In the genomic region with DNA sequence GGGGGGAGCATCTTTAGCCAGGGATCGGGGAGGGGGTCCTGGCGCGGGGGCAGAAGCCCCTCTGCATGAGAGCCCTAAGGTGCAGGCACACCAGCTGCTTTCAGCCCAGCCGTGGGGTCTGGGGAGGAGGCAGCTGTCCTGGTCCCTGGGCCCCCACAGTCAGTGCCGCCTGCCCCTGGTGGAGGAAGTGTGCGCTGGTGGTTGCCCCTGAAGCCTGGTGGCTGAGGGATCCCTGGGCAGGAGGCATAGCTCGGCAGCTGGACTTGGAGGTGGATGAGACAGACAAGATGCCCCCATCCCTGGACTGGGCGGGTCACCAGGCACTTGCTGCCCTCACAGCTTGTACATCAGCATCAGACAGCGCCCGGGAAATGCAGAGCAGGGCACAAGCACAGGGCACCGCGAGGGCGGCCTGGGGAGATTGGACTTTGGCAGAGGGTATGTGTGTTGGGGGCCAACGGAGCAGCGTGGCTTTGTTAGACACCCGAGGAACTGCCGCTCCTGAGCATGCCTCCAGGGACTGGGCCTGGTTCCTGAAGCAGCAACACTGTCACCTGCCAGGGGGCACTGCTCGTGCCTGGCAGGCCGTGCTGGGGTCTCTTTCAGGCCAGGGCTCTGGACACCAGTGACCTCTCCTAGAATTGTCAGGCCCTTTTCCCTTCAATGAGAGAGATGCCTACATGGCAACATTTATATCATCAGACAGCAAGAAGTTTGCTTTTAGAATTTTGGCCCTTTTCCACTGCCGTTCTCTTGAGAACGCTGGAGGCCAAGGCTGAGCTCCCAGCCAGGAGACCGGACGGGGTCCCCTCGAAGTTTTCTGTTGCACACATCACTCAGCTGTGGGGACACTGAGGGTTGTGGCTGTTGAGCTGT, we compare ENCODE assay signal across 3 cellular contexts.
TF ChIP-seq lines count a peak whose summit lies in the region.

No MANE protein-coding gene starts in this region.

TF ChIP-seq in SK-N-SH treated with all-trans-retinoic acid at 6 μM for 48 hours, 23 proteins besides CTCF, POLR2A, EP300 and RAD21 (continues in another document):
- TF ChIP-seq ISL1 (CRISPR knock-in tag; IDR thresholded peaks at IDR 0.05): no peak
- TF ChIP-seq OSR1 (CRISPR knock-in tag; IDR thresholded peaks at IDR 0.05): no peak
- TF ChIP-seq, protein P1, sequence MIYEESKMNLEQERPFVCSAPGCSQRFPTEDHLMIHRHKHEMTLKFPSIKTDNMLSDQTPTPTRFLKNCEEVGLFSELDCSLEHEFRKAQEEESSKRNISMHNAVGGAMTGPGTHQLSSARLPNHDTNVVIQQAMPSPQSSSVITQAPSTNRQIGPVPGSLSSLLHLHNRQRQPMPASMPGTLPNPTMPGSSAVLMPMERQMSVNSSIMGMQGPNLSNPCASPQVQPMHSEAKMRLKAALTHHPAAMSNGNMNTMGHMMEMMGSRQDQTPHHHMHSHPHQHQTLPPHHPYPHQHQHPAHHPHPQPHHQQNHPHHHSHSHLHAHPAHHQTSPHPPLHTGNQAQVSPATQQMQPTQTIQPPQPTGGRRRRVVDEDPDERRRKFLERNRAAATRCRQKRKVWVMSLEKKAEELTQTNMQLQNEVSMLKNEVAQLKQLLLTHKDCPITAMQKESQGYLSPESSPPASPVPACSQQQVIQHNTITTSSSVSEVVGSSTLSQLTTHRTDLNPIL (CRISPR knock-in tag; IDR thresholded peaks at IDR 0.05; ENCODE audit: low read depth): no peak
- TF ChIP-seq ARNTL (CRISPR knock-in tag; IDR thresholded peaks at IDR 0.05; ENCODE audit: borderline replicate concordance, low read depth): no peak
- TF ChIP-seq, protein P2, sequence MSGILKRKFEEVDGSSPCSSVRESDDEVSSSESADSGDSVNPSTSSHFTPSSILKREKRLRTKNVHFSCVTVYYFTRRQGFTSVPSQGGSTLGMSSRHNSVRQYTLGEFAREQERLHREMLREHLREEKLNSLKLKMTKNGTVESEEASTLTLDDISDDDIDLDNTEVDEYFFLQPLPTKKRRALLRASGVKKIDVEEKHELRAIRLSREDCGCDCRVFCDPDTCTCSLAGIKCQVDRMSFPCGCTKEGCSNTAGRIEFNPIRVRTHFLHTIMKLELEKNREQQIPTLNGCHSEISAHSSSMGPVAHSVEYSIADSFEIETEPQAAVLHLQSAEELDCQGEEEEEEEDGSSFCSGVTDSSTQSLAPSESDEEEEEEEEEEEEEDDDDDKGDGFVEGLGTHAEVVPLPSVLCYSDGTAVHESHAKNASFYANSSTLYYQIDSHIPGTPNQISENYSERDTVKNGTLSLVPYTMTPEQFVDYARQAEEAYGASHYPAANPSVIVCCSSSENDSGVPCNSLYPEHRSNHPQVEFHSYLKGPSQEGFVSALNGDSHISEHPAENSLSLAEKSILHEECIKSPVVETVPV (CRISPR knock-in tag; IDR thresholded peaks at IDR 0.05): no peak
- TF ChIP-seq SNAI2 (CRISPR knock-in tag; IDR thresholded peaks at IDR 0.05): no peak
- TF ChIP-seq CSDC2 (CRISPR knock-in tag; IDR thresholded peaks at IDR 0.05): no peak
- no peak for TF ChIP-seq PPARA (CRISPR knock-in tag; IDR thresholded peaks at IDR 0.05; ENCODE audit: borderline replicate concordance)
- TF ChIP-seq TCF4 (CRISPR knock-in tag; IDR thresholded peaks at IDR 0.05; ENCODE audit: borderline replicate concordance): no peak
- TF ChIP-seq, protein P3, sequence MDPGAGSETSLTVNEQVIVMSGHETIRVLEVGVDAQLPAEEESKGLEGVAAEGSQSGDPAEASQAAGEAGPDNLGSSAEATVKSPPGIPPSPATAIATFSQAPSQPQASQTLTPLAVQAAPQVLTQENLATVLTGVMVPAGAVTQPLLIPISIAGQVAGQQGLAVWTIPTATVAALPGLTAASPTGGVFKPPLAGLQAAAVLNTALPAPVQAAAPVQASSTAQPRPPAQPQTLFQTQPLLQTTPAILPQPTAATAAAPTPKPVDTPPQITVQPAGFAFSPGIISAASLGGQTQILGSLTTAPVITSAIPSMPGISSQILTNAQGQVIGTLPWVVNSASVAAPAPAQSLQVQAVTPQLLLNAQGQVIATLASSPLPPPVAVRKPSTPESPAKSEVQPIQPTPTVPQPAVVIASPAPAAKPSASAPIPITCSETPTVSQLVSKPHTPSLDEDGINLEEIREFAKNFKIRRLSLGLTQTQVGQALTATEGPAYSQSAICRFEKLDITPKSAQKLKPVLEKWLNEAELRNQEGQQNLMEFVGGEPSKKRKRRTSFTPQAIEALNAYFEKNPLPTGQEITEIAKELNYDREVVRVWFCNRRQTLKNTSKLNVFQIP (CRISPR knock-in tag; IDR thresholded peaks at IDR 0.05; ENCODE audit: borderline replicate concordance, low read depth): no peak
- TF ChIP-seq ZFP3 (CRISPR knock-in tag; IDR thresholded peaks at IDR 0.05): no peak
- TF ChIP-seq BACH2 (CRISPR knock-in tag; IDR thresholded peaks at IDR 0.05; ENCODE audit: borderline replicate concordance): no peak
- no peak for TF ChIP-seq ESRRG (CRISPR knock-in tag; IDR thresholded peaks at IDR 0.05)
- TF ChIP-seq GLIS3 (CRISPR knock-in tag; IDR thresholded peaks at IDR 0.05): no peak
- TF ChIP-seq ZC3H10 (CRISPR knock-in tag; IDR thresholded peaks at IDR 0.05): no peak

TF ChIP-seq in SK-N-SH, 30 proteins besides CTCF, POLR2A, EP300 and RAD21 (continues in another document):
- TF ChIP-seq GABPA (IDR thresholded peaks at IDR 0.05; ENCODE audit: low read depth): no peak
- TF ChIP-seq, protein P4, sequence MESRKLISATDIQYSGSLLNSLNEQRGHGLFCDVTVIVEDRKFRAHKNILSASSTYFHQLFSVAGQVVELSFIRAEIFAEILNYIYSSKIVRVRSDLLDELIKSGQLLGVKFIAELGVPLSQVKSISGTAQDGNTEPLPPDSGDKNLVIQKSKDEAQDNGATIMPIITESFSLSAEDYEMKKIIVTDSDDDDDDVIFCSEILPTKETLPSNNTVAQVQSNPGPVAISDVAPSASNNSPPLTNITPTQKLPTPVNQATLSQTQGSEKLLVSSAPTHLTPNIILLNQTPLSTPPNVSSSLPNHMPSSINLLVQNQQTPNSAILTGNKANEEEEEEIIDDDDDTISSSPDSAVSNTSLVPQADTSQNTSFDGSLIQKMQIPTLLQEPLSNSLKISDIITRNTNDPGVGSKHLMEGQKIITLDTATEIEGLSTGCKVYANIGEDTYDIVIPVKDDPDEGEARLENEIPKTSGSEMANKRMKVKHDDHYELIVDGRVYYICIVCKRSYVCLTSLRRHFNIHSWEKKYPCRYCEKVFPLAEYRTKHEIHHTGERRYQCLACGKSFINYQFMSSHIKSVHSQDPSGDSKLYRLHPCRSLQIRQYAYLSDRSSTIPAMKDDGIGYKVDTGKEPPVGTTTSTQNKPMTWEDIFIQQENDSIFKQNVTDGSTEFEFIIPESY (IDR thresholded peaks at IDR 0.05; ENCODE audit: borderline replicate concordance, low read depth): no peak
- TF ChIP-seq, protein P5, sequence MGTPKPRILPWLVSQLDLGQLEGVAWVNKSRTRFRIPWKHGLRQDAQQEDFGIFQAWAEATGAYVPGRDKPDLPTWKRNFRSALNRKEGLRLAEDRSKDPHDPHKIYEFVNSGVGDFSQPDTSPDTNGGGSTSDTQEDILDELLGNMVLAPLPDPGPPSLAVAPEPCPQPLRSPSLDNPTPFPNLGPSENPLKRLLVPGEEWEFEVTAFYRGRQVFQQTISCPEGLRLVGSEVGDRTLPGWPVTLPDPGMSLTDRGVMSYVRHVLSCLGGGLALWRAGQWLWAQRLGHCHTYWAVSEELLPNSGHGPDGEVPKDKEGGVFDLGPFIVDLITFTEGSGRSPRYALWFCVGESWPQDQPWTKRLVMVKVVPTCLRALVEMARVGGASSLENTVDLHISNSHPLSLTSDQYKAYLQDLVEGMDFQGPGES (IDR thresholded peaks at IDR 0.05; ENCODE audit: low read depth, low read length): no peak
- no peak for TF ChIP-seq FOSL2 (IDR thresholded peaks at IDR 0.05; ENCODE audit: borderline replicate concordance, low read depth)
- TF ChIP-seq, protein P6, sequence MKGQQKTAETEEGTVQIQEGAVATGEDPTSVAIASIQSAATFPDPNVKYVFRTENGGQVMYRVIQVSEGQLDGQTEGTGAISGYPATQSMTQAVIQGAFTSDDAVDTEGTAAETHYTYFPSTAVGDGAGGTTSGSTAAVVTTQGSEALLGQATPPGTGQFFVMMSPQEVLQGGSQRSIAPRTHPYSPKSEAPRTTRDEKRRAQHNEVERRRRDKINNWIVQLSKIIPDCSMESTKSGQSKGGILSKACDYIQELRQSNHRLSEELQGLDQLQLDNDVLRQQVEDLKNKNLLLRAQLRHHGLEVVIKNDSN (IDR thresholded peaks at IDR 0.05; ENCODE audit: borderline replicate concordance, low read depth): no peak
- TF ChIP-seq GATA2 (CRISPR knock-in tag; IDR thresholded peaks at IDR 0.05): no peak
- no peak for TF ChIP-seq SMC3 (IDR thresholded peaks at IDR 0.05; ENCODE audit: low read depth, low read length)
- TF ChIP-seq NFIC (IDR thresholded peaks at IDR 0.05; ENCODE audit: borderline replicate concordance): no peak
- no peak for TF ChIP-seq MXI1 (IDR thresholded peaks at IDR 0.05; ENCODE audit: low read depth, low read length)

TF ChIP-seq in H1, 55 proteins besides CTCF, POLR2A, EP300 and RAD21:
- TF ChIP-seq TBP (IDR thresholded peaks at IDR 0.05; ENCODE audit: low read depth, low read length): no peak
- TF ChIP-seq HDAC6 (IDR thresholded peaks at IDR 0.05; ENCODE audit: low read depth, low read length): no peak
- TF ChIP-seq, protein P7, sequence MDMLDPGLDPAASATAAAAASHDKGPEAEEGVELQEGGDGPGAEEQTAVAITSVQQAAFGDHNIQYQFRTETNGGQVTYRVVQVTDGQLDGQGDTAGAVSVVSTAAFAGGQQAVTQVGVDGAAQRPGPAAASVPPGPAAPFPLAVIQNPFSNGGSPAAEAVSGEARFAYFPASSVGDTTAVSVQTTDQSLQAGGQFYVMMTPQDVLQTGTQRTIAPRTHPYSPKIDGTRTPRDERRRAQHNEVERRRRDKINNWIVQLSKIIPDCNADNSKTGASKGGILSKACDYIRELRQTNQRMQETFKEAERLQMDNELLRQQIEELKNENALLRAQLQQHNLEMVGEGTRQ (IDR thresholded peaks at IDR 0.05; ENCODE audit: low read length): no peak
- TF ChIP-seq ASH2L (IDR thresholded peaks at IDR 0.05; ENCODE audit: low read length): no peak
- no peak for TF ChIP-seq CBX8 (IDR thresholded peaks at IDR 0.05; ENCODE audit: borderline replicate concordance, low read depth, low read length)
- TF ChIP-seq BRCA1 (IDR thresholded peaks at IDR 0.05; ENCODE audit: low read depth, low read length): no peak
- no peak for TF ChIP-seq CBX5 (IDR thresholded peaks at IDR 0.05; ENCODE audit: low read depth, low read length)
- no peak for TF ChIP-seq CREB1 (IDR thresholded peaks at IDR 0.05)
- no peak for TF ChIP-seq YY1 (IDR thresholded peaks at IDR 0.05; ENCODE audit: low read depth, low read length)
- TF ChIP-seq CHD2 (IDR thresholded peaks at IDR 0.05; ENCODE audit: low read length): no peak
- no peak for TF ChIP-seq CHD1 (IDR thresholded peaks at IDR 0.05; ENCODE audit: low read depth, low read length)
- no peak for TF ChIP-seq TCF12 (IDR thresholded peaks at IDR 0.05; ENCODE audit: low read depth, low read length)
- TF ChIP-seq POU5F1 (IDR thresholded peaks at IDR 0.05; ENCODE audit: low read depth, low read length): no peak
- TF ChIP-seq SP2 (IDR thresholded peaks at IDR 0.05; ENCODE audit: low read length): no peak
